ENCODE assay signal across 32 cellular contexts in the genomic region with DNA sequence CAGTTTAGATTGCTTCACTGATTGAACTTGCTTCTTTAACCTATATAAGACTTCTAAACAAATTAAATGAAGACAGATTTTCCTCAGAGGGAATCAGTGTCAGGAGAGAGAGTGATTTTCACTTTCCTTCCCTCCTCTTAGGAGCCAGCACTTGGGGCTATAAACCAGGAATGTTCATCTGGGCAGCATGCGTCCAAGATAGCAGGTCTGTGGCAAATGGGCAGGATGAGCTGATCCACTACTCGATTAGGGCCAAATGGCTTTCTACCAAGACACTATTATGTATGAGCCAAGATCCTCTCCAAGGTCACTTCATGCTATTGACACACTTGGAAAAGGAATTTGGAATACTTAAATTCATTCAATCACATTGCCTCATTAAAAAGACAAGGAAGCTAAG.
"Had no signal": no experiment of that assay in that cellular context is flagged by ENCODE, and none has a peak within 500 bp of the region (broad histone marks: within the 10 kb centered on the region; RNA-seq: fewer than 3 reads in every experiment).

No MANE protein-coding gene starts in this region.

- H3K27me3 Mint-ChIP-seq: activated CD4-positive, alpha-beta memory T cell treated with anti-CD3 and anti-CD28 coated beads for 36 hours; activated CD4-positive, alpha-beta T cell treated with anti-CD3 and anti-CD28 coated beads, Interleukin-2, amount 10 ng/mL, durations not matched to agents 24 days and 14 days; activated naive CD8-positive, alpha-beta T cell treated with anti-CD3 and anti-CD28 coated beads for 36 hours; brain; effector memory CD8-positive, alpha-beta T cell; naive B cell; progenitor cell of endocrine pancreas; stimulated activated naive B cell treated with anti-CD40 and anti-IgM and Interleukin-4, amounts not matched to agents 10 μg/mL and 1 μg/mL and 100 μg/mL, for 72 hours; T-helper 17 cell had no signal

- H3K4me3 Mint-ChIP-seq: activated CD4-positive, alpha-beta memory T cell treated with anti-CD3 and anti-CD28 coated beads for 36 hours; activated CD4-positive, alpha-beta T cell treated with anti-CD3 and anti-CD28 coated beads, Interleukin-2, amount 10 ng/mL, durations not matched to agents 24 days and 14 days; activated naive CD4-positive, alpha-beta T cell treated with anti-CD3 and anti-CD28 coated beads for 36 hours; activated naive CD8-positive, alpha-beta T cell treated with anti-CD3 and anti-CD28 coated beads for 36 hours; activated T-helper 1 cell treated with anti-CD3 and anti-CD28 coated beads, Interleukin-12 subunit alpha, Interleukin-12 subunit beta, Interleukin-2, Interleukin-4 antibody, amounts not matched to agents 30 ng/mL and 10 ng/mL and 1 ng/mL, durations not matched to agents 14 hours and 24 hours and 36 hours; brain; effector memory CD8-positive, alpha-beta T cell; naive B cell; nephron progenitor cell; stimulated activated naive B cell treated with anti-CD40 and anti-IgM and Interleukin-4, amounts not matched to agents 10 μg/mL and 1 μg/mL and 100 μg/mL, for 72 hours; T-helper 17 cell had no signal

- H3K4me1 Mint-ChIP-seq: activated CD4-positive, alpha-beta T cell treated with anti-CD3 and anti-CD28 coated beads, Interleukin-2, amount 10 ng/mL, durations not matched to agents 24 days and 14 days; activated naive CD8-positive, alpha-beta T cell treated with anti-CD3 and anti-CD28 coated beads for 36 hours; naive B cell; stimulated activated naive B cell treated with anti-CD40 and anti-IgM and Interleukin-4, amounts not matched to agents 10 μg/mL and 1 μg/mL and 100 μg/mL, for 72 hours; T-helper 17 cell had no signal

- H3K9me3 ChIP-seq: ascending aorta, lower lobe of right lung, neutrophil, ovary, right lobe of liver, stomach, suprapubic skin, tibial nerve had no signal

- DNase-seq: activated CD4-positive, alpha-beta memory T cell treated with anti-CD3 and anti-CD28 coated beads for 36 hours; activated CD4-positive, alpha-beta T cell treated with anti-CD3 and anti-CD28 coated beads, Interleukin-2, amount 10 ng/mL, durations not matched to agents 24 days and 14 days; activated CD8-positive, alpha-beta memory T cell treated with anti-CD3 and anti-CD28 coated beads, Interleukin-2, amount 50 U/mL, for 4 hours; activated effector memory CD4-positive, alpha-beta T cell treated with anti-CD3 and anti-CD28 coated beads, Interleukin-2, amount 50 U/mL, for 16 hours; activated naive CD4-positive, alpha-beta T cell treated with anti-CD3 and anti-CD28 coated beads for 36 hours; activated naive CD8-positive, alpha-beta T cell treated with anti-CD3 and anti-CD28 coated beads for 36 hours; activated T-cell treated with anti-CD3 and anti-CD28 coated beads, Interleukin-2, amount 50 U/mL, for 1 hour; cortex of kidney; effector memory CD8-positive, alpha-beta T cell; erythroblast; foreskin melanocyte; kidney glomerular epithelial cell; lower lobe of right lung; naive B cell; nephron progenitor cell; ovary; right lobe of liver; stimulated activated CD4-positive, alpha-beta T cell treated with anti-CD3 and anti-CD28 coated beads, Interleukin-1b, Interleukin-23, amount 100 ng/mL, for 48 hours; stimulated activated naive B cell treated with anti-CD40 and anti-IgM and Interleukin-4, amounts not matched to agents 10 μg/mL and 1 μg/mL and 100 μg/mL, for 72 hours; stomach; T-helper 17 cell; T1000; WERI-Rb-1 had no signal

- H3K27ac Mint-ChIP-seq: activated CD4-positive, alpha-beta memory T cell treated with anti-CD3 and anti-CD28 coated beads for 36 hours; activated CD4-positive, alpha-beta T cell treated with anti-CD3 and anti-CD28 coated beads, Interleukin-2, amount 10 ng/mL, durations not matched to agents 24 days and 14 days; activated naive CD4-positive, alpha-beta T cell treated with anti-CD3 and anti-CD28 coated beads for 36 hours; activated naive CD8-positive, alpha-beta T cell treated with anti-CD3 and anti-CD28 coated beads for 36 hours; activated T-helper 1 cell treated with anti-CD3 and anti-CD28 coated beads, Interleukin-12 subunit alpha, Interleukin-12 subunit beta, Interleukin-2, Interleukin-4 antibody, amounts not matched to agents 30 ng/mL and 10 ng/mL and 1 ng/mL, durations not matched to agents 14 hours and 24 hours and 36 hours; brain; effector memory CD8-positive, alpha-beta T cell; naive B cell; nephron progenitor cell; progenitor cell of endocrine pancreas; stimulated activated naive B cell treated with anti-CD40 and anti-IgM and Interleukin-4, amounts not matched to agents 10 μg/mL and 1 μg/mL and 100 μg/mL, for 72 hours; T-helper 17 cell had no signal

- H3K36me3 Mint-ChIP-seq: activated CD4-positive, alpha-beta memory T cell treated with anti-CD3 and anti-CD28 coated beads for 36 hours; activated naive CD8-positive, alpha-beta T cell treated with anti-CD3 and anti-CD28 coated beads for 36 hours; brain; naive B cell; stimulated activated naive B cell treated with anti-CD40 and anti-IgM and Interleukin-4, amounts not matched to agents 10 μg/mL and 1 μg/mL and 100 μg/mL, for 72 hours had no signal

- H3K4me3 ChIP-seq: ascending aorta, cardiac muscle cell, lower lobe of right lung, ovary, right lobe of liver, smooth muscle cell, stomach, suprapubic skin, tibial nerve had no signal

- H3K36me3 ChIP-seq: ascending aorta, cardiac muscle cell, lower lobe of right lung, neutrophil, ovary, right lobe of liver, stomach, suprapubic skin, tibial nerve, WERI-Rb-1 had no signal

- H3K9me3 Mint-ChIP-seq: activated T-helper 1 cell treated with anti-CD3 and anti-CD28 coated beads, Interleukin-12 subunit alpha, Interleukin-12 subunit beta, Interleukin-2, Interleukin-4 antibody, amounts not matched to agents 30 ng/mL and 10 ng/mL and 1 ng/mL, durations not matched to agents 14 hours and 24 hours and 36 hours; brain; nephron progenitor cell had no signal

- H3K27me3 ChIP-seq: ascending aorta, cardiac muscle cell, neutrophil, ovary, right lobe of liver, stomach, suprapubic skin, tibial nerve had no signal
